5 cellular contexts compared by ENCODE assay signal in the genomic region with DNA sequence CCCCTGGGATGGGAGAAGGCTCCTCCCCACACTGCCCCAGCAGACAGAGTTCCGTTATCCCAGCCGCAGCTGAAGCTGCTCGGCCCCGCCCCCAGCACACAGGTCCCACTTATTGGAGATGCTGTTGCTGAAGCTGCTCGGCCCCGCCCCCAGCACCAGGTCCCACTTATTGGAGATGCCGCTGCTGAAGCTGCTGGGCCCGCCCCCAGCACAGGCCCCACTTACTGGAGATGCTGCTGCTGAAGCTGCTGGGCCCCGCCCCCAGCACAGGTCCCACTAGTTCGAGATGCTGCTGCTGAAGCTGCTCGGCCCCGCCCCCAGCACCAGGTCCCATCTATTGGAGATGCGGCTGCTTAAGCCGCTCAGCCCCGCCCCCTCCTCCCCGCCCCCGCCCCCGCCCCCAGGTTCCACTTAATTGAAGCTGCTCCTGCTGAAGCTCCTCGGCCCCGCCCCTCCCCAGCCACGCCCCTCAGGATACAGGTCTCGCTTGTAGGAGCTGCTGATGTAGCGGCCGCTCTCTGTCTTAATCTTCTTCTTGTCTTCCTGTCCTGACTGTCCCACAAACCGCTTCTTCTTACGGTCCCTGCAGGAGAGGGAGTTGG.
DNase-seq lines count a peak whose midpoint lies in the region; ATAC-seq lines count a peak whose summit lies in the region.

No MANE protein-coding gene starts in this region.

- peak; percentile 95 to 96 for DNase-seq in NCI-H526 (lab: John Stamatoyannopoulos, UW)
- peak; percentile 94 for DNase-seq in iPS-NIHi11 (ENCODE audit: low spot score)
- no peak for DNase-seq in NCI-H446 (lab: John Stamatoyannopoulos, UW)
- no peak for DNase-seq in AG20443 (ENCODE audit: low spot score)

- peak; percentile 55 for ATAC-seq in GM19351 (IDR thresholded peaks at IDR 0.05; ENCODE audit: unreplicated experiment)

Comparison
In these comparisons a context has a peak if more than half of its experiments do, and no peak if none do; other contexts are left out.
1. DNase-seq: peak in NCI-H526 (2 of 2) and iPS-NIHi11 (single experiment); none in NCI-H446 (0 of 2) and AG20443 (single experiment).